ENCODE assay signal across 1 cellular context in genomic region chr16:15415411-15416070, GRCh38.
TF ChIP-seq lines count a peak whose summit lies in the region.

No MANE protein-coding gene starts in this region.

TF ChIP-seq in GM12878, 131 proteins besides CTCF, POLR2A, EP300 and RAD21:
- TF ChIP-seq POU2F2 (IDR thresholded peaks at IDR 0.05; ENCODE audit: borderline replicate concordance, low read depth, low read length) (no peak), MAX (IDR thresholded peaks at IDR 0.05; ENCODE audit: low read depth, low read length) (no peak), IKZF2 (IDR thresholded peaks at IDR 0.05) (no peak), BCL11A (IDR thresholded peaks at IDR 0.05; ENCODE audit: low read depth, low read length) (no peak), ZSCAN29 (IDR thresholded peaks at IDR 0.05) (no peak), SRF (IDR thresholded peaks at IDR 0.05; ENCODE audit: low read depth in 2 of 2, low read length in 2 of 2) (no peak), ZNF24 (IDR thresholded peaks at IDR 0.05) (no peak), SP1 (IDR thresholded peaks at IDR 0.05; ENCODE audit: low read depth, low read length) (no peak), HDAC6 (IDR thresholded peaks at IDR 0.05; ENCODE audit: unreplicated experiment) (no peak), YBX1 (IDR thresholded peaks at IDR 0.05) (no peak), MTA2 (IDR thresholded peaks at IDR 0.05; ENCODE audit: low read depth) (no peak), SMAD1 (IDR thresholded peaks at IDR 0.05; ENCODE audit: low read depth, partially characterized antibody) (no peak), GATAD2B (conservative IDR thresholded peaks at IDR 0.05; ENCODE audit: low read depth) (no peak)
